Comparison of ENCODE assay signal across 9 cellular contexts in genomic region chr12:45217846-45218245, GRCh38. TPM values are rescaled to one million over a fixed set of nuclear protein-coding genes. Genes with fewer than 3 reads are reported as not detected.
A peak's percentile ranks its signal among the peaks of the same experiment; 100 is the strongest.
DNase-seq lines count a peak whose midpoint lies in the region; ATAC-seq and TF ChIP-seq lines count a peak whose summit lies in the region.
"Had no signal": no experiment of that assay in that cellular context is flagged by ENCODE, and none has a peak within 500 bp of the region (broad histone marks: within the 10 kb centered on the region; RNA-seq: fewer than 3 reads in every experiment).

No MANE protein-coding gene starts in this region.

- no peaks in the 10 kb centered on the region for H4K20me1 ChIP-seq in MM.1S (ENCODE audit: insufficient read depth, low read length)

- peak overlapping the region; percentile 34 for H3K27ac Mint-ChIP-seq in Caco-2 (ENCODE audit: unreplicated experiment)
- peak overlapping the region in 1 of 2 donors; percentile 20 for H3K27ac Mint-ChIP-seq in effector memory CD8-positive, alpha-beta T cell

- H3K9me3 ChIP-seq in Caco-2 (no peaks in the 10 kb centered on the region), MM.1S (replicated peaks; ENCODE audit: insufficient read depth, low read length) (no peaks in the 10 kb centered on the region), neuron (ENCODE audit: low read length) (no peaks in the 10 kb centered on the region)

- no peak for ATAC-seq in effector memory CD8-positive, alpha-beta T cell (replicated peaks)
- ATAC-seq in HG03432 (IDR thresholded peaks at IDR 0.05; ENCODE audit: unreplicated experiment): no peak

- peak overlapping the region; percentile 77 for H3K4me2 ChIP-seq in MM.1S (ENCODE audit: low read depth, low read length)

- peak overlapping the region; percentile 80; the same call in 1 of the 2 replicates for H3K27ac ChIP-seq in MM.1S (ENCODE audit: low read length)

- peaks cover 33% of the 10 kb centered on the region for H3K4me1 ChIP-seq in Caco-2
- peaks cover 26% of the 10 kb centered on the region for H3K4me1 ChIP-seq in MM.1S (ENCODE audit: low read length)
- H3K4me1 ChIP-seq in neuron (ENCODE audit: insufficient read depth, low read length): peaks cover 8% of the 10 kb centered on the region

- TF ChIP-seq CTCF in Caco-2 (IDR thresholded peaks at IDR 0.05; ENCODE audit: insufficient read depth in 1 of 2, low read depth in 1 of 2, low read length in 1 of 2, severe bottlenecking in 1 of 2, unreplicated experiment in 1 of 2) (no peak), MM.1S (IDR thresholded peaks at IDR 0.05; ENCODE audit: low read length) (no peak)

- H3K36me3 ChIP-seq in Caco-2 (ENCODE audit: control insufficient read depth, insufficient read depth, low read length) (no peaks in the 10 kb centered on the region), MM.1S (replicated peaks; ENCODE audit: insufficient read depth, low read length) (no peaks in the 10 kb centered on the region), neuron (ENCODE audit: insufficient read depth, low read length) (no peaks in the 10 kb centered on the region)

- peaks cover 27% of the 10 kb centered on the region for H3F3A ChIP-seq in MM.1S (ENCODE audit: insufficient read depth, low read length)

- H3K27me3 ChIP-seq in Caco-2 (replicated peaks; ENCODE audit: control insufficient read depth, insufficient read depth, low read length): no peaks in the 10 kb centered on the region
- no peaks in the 10 kb centered on the region for H3K27me3 ChIP-seq in MM.1S (replicated peaks; ENCODE audit: insufficient read depth, low read length)
- no peaks in the 10 kb centered on the region for H3K27me3 ChIP-seq in neuron (ENCODE audit: insufficient read depth, low read length)

- DNase-seq in Caco-2 (no peak), MM.1S (peak; percentile 30), globus pallidus (ENCODE audit: low spot score) (no peak), NCI-H2227 (lab: John Stamatoyannopoulos, UW; ENCODE audit: unreplicated experiment) (no peak)
- DNase-seq in effector memory CD8-positive, alpha-beta T cell: no peak
- no peak for DNase-seq in stimulated activated CD4-positive, alpha-beta T cell treated with anti-CD3 and anti-CD28 coated beads, Interleukin-2, amount 100 ng/mL, for 48 hours
- DNase-seq: activated naive CD4-positive, alpha-beta T cell treated with anti-CD3 and anti-CD28 coated beads, Interleukin-2, amount 50 U/mL, for 16 hours had no signal

- POLR2A ChIA-PET in Caco-2 (lab: Charles Lee): interaction anchor here (1.2 kb wide), 1 partner anchor 42 kb away, joined by 3 read pairs; no protein-coding TSS in a partner anchor

- peaks cover 36% of the 10 kb centered on the region for H3K36me3 Mint-ChIP-seq in Caco-2 (ENCODE audit: insufficient read depth, unreplicated experiment)
- H3K36me3 Mint-ChIP-seq in effector memory CD8-positive, alpha-beta T cell (ENCODE audit: insufficient read depth): no peaks in the 10 kb centered on the region

- peaks cover 73% of the 10 kb centered on the region for H3K79me2 ChIP-seq in MM.1S (ENCODE audit: low read length)

- peaks cover 39% of the 10 kb centered on the region for H3K4me1 Mint-ChIP-seq in Caco-2 (ENCODE audit: low read depth, unreplicated experiment)
- H3K4me1 Mint-ChIP-seq in effector memory CD8-positive, alpha-beta T cell (ENCODE audit: low read depth in 2 of 2): peaks cover 29 to 46% of the 10 kb centered on the region in 2 donors

- H3K4me3 ChIP-seq in Caco-2 (ENCODE audit: low read depth, low read length) (peak overlapping the region; percentile 70), MM.1S (ENCODE audit: low read length) (peak overlapping the region; percentile 81), neuron (ENCODE audit: low read length) (peak overlapping the region; percentile 51)

- H3K27me3 Mint-ChIP-seq in Caco-2 (ENCODE audit: insufficient read depth, unreplicated experiment): no peaks in the 10 kb centered on the region
- no peaks in the 10 kb centered on the region for H3K27me3 Mint-ChIP-seq in effector memory CD8-positive, alpha-beta T cell

- no peaks in the 10 kb centered on the region for H3K9me3 Mint-ChIP-seq in Caco-2 (ENCODE audit: unreplicated experiment)
- H3K9me3 Mint-ChIP-seq in effector memory CD8-positive, alpha-beta T cell: no peaks in the 10 kb centered on the region

- CTCF ChIA-PET in Caco-2 (lab: Charles Lee): interaction anchor here (0.6 to 1.5 kb wide), 2 partner anchors 42 to 64 kb away, joined by 3 to 4 read pairs; no protein-coding TSS in a partner anchor

- H3K4me3 Mint-ChIP-seq in Caco-2 (ENCODE audit: unreplicated experiment): peak overlapping the region; percentile 96
- H3K4me3 Mint-ChIP-seq in effector memory CD8-positive, alpha-beta T cell: peak overlapping the region; percentile 91 to 92

- peak overlapping the region; percentile 82; the same call in 1 of the 2 replicates for H3K9ac ChIP-seq in MM.1S (ENCODE audit: low read length)

- intact Hi-C loops in Caco-2 (cut with micrococcal nuclease; ENCODE audit: unreplicated experiment): loop anchor here (2.0 to 5.0 kb wide), 3 partner anchors 36 to 509 kb away; partner anchors contain the start of gene ARID2

- H2AFZ ChIP-seq in MM.1S (ENCODE audit: low read length) (no peak overlapping the region), neuron (ENCODE audit: low read depth, low read length) (peak overlapping the region; percentile 92)

- no TSS peak for BruUV-seq in Caco-2 (replicated peaks; lab: Mats Ljungman, UMichigan)

- H3K9me2 ChIP-seq in MM.1S (replicated peaks; ENCODE audit: insufficient read depth, low read length): no peaks in the 10 kb centered on the region

RNA-seq across cellular contexts. Expression of gene ANO6, which starts 2.0 kb away (rescaled TPM):
- total RNA-seq in Caco-2 (2022): 116 and 126 TPM in 2 replicates
